Comparison of ENCODE assay signal across 15 cellular contexts in genomic region chr14:25394791-25395391, GRCh38.
"Had no signal": no experiment of that assay in that cellular context is flagged by ENCODE, and none has a peak within 500 bp of the region (broad histone marks: within the 10 kb centered on the region; RNA-seq: fewer than 3 reads in every experiment).

No MANE protein-coding gene starts in this region.

- H3K9me3 ChIP-seq: left lung had no signal

- ATAC-seq: activated CD4-positive, alpha-beta T cell treated with anti-CD3 and anti-CD28 coated beads for 36 hours; activated CD8-positive, alpha-beta memory T cell treated with anti-CD3 and anti-CD28 coated beads, Interleukin-2, amount 10 ng/mL, durations not matched to agents 7 days and 5 days; esophagus mucosa; left lung; stimulated activated effector memory CD8-positive, alpha-beta T cell treated with anti-CD3 and anti-CD28 coated beads, Interleukin-12 subunit alpha, Interleukin-12 subunit beta, amount 100 ng/mL, for 72 hours had no signal

- H3K27me3 Mint-ChIP-seq: activated CD4-positive, alpha-beta memory T cell treated with anti-CD3 and anti-CD28 coated beads for 36 hours; activated CD8-positive, alpha-beta memory T cell treated with anti-CD3 and anti-CD28 coated beads, Interleukin-2, amount 10 ng/mL, durations not matched to agents 7 days and 5 days had no signal

- H3K4me3 Mint-ChIP-seq: activated CD4-positive, alpha-beta memory T cell treated with anti-CD3 and anti-CD28 coated beads for 36 hours; activated CD4-positive, alpha-beta T cell treated with anti-CD3 and anti-CD28 coated beads for 36 hours; activated CD8-positive, alpha-beta memory T cell treated with anti-CD3 and anti-CD28 coated beads, Interleukin-2, amount 10 ng/mL, durations not matched to agents 7 days and 5 days; activated naive CD4-positive, alpha-beta T cell treated with anti-CD3 and anti-CD28 coated beads for 36 hours; nephron; stimulated activated effector memory CD8-positive, alpha-beta T cell treated with anti-CD3 and anti-CD28 coated beads, Interleukin-12 subunit alpha, Interleukin-12 subunit beta, amount 100 ng/mL, for 72 hours had no signal

- H3K9me3 Mint-ChIP-seq: activated naive CD4-positive, alpha-beta T cell treated with anti-CD3 and anti-CD28 coated beads for 36 hours; nephron; stimulated activated effector memory CD8-positive, alpha-beta T cell treated with anti-CD3 and anti-CD28 coated beads, Interleukin-12 subunit alpha, Interleukin-12 subunit beta, amount 100 ng/mL, for 72 hours had no signal

- H3K27ac ChIP-seq: cardiac muscle cell, hepatocyte, left lung, WERI-Rb-1 had no signal

- H3K36me3 Mint-ChIP-seq: activated CD4-positive, alpha-beta memory T cell treated with anti-CD3 and anti-CD28 coated beads for 36 hours; activated CD8-positive, alpha-beta memory T cell treated with anti-CD3 and anti-CD28 coated beads, Interleukin-2, amount 10 ng/mL, durations not matched to agents 7 days and 5 days; stimulated activated effector memory CD8-positive, alpha-beta T cell treated with anti-CD3 and anti-CD28 coated beads, Interleukin-12 subunit alpha, Interleukin-12 subunit beta, amount 100 ng/mL, for 72 hours had no signal

- H3K4me3 ChIP-seq: cardiac muscle cell, hepatocyte, left lung had no signal

- H3K4me1 ChIP-seq: left lung had no signal

- DNase-seq: activated CD4-positive, alpha-beta memory T cell treated with anti-CD3 and anti-CD28 coated beads for 36 hours; activated CD4-positive, alpha-beta T cell treated with anti-CD3 and anti-CD28 coated beads for 36 hours; activated CD8-positive, alpha-beta memory T cell treated with anti-CD3 and anti-CD28 coated beads, Interleukin-2, amount 10 ng/mL, durations not matched to agents 7 days and 5 days; activated naive CD4-positive, alpha-beta T cell treated with anti-CD3 and anti-CD28 coated beads for 36 hours; activated T-cell treated with anti-CD3 and anti-CD28 coated beads, Interleukin-2, amount 50 U/mL, for 1 hour; islet precursor cell; left lung; mesendoderm; WERI-Rb-1 had no signal

- H3K27ac Mint-ChIP-seq: activated CD4-positive, alpha-beta memory T cell treated with anti-CD3 and anti-CD28 coated beads for 36 hours; activated CD4-positive, alpha-beta T cell treated with anti-CD3 and anti-CD28 coated beads for 36 hours; activated CD8-positive, alpha-beta memory T cell treated with anti-CD3 and anti-CD28 coated beads, Interleukin-2, amount 10 ng/mL, durations not matched to agents 7 days and 5 days; activated naive CD4-positive, alpha-beta T cell treated with anti-CD3 and anti-CD28 coated beads for 36 hours; activated T-helper 2 cell treated with anti-CD3 and anti-CD28 coated beads, Interferon-gamma antibody, Interleukin-2, Interleukin-4, amounts not matched to agents 10 μg/mL and 5 μg/mL and 100 μg/mL, durations not matched to agents 14 hours and 24 hours and 36 hours; nephron; stimulated activated effector memory CD8-positive, alpha-beta T cell treated with anti-CD3 and anti-CD28 coated beads, Interleukin-12 subunit alpha, Interleukin-12 subunit beta, amount 100 ng/mL, for 72 hours had no signal

- H3K27me3 ChIP-seq: cardiac muscle cell, hepatocyte, left lung had no signal

- H3K36me3 ChIP-seq: cardiac muscle cell, left lung, WERI-Rb-1 had no signal

- H3K4me1 Mint-ChIP-seq: activated CD4-positive, alpha-beta T cell treated with anti-CD3 and anti-CD28 coated beads for 36 hours; activated CD8-positive, alpha-beta memory T cell treated with anti-CD3 and anti-CD28 coated beads, Interleukin-2, amount 10 ng/mL, durations not matched to agents 7 days and 5 days; nephron; stimulated activated effector memory CD8-positive, alpha-beta T cell treated with anti-CD3 and anti-CD28 coated beads, Interleukin-12 subunit alpha, Interleukin-12 subunit beta, amount 100 ng/mL, for 72 hours had no signal
